35 cellular contexts compared by ENCODE assay signal in genomic region chr11:2248762-2249161, GRCh38. TPM values are rescaled to one million over a fixed set of nuclear protein-coding genes. Genes with fewer than 3 reads are reported as not detected.
"Had no signal": no experiment of that assay in that cellular context is flagged by ENCODE, and none has a peak within 500 bp of the region (broad histone marks: within the 10 kb centered on the region; RNA-seq: fewer than 3 reads in every experiment).

No MANE protein-coding gene starts in this region.

- H3K36me3 ChIP-seq: brain microvascular endothelial cell, MG63, Peyer's patch, SJSA1 had no signal

- ATAC-seq: activated CD8-positive, alpha-beta memory T cell treated with anti-CD3 and anti-CD28 coated beads, Interleukin-2, amount 10 ng/mL, durations not matched to agents 7 days and 5 days; activated naive CD8-positive, alpha-beta T cell treated with anti-CD3 and anti-CD28 coated beads, Interleukin-2, amount 50 U/mL, for 24 hours; PC-3; T-cell; T-helper 17 cell had no signal

- DNase-seq: activated B cell treated with CpG ODN at 0.5 μM for 24 hours; activated CD4-positive, alpha-beta memory T cell treated with anti-CD3 and anti-CD28 coated beads, Interleukin-2, amount 10 ng/mL, durations not matched to agents 7 days and 5 days; activated CD4-positive, alpha-beta T cell treated with anti-CD3 and anti-CD28 coated beads for 1 hour; activated CD4-positive, alpha-beta T cell treated with anti-CD3 and anti-CD28 coated beads for 48 hours; activated CD8-positive, alpha-beta memory T cell treated with anti-CD3 and anti-CD28 coated beads for 24 hours; activated CD8-positive, alpha-beta memory T cell treated with anti-CD3 and anti-CD28 coated beads, Interleukin-2, amount 10 ng/mL, durations not matched to agents 7 days and 5 days; activated CD8-positive, alpha-beta memory T cell treated with anti-CD3 and anti-CD28 coated beads, Interleukin-2, amount 50 U/mL, for 48 hours; activated gamma-delta T cell; activated naive CD4-positive, alpha-beta T cell treated with Interleukin-2 at 50 U/mL for 16 hours; activated naive CD8-positive, alpha-beta T cell treated with anti-CD3 and anti-CD28 coated beads, Interleukin-2, amount 50 U/mL, for 24 hours; activated T-cell treated with anti-CD3 and anti-CD28 coated beads, Interleukin-2, amount 50 U/mL, for 48 hours; brain microvascular endothelial cell; central memory CD4-positive, alpha-beta T cell; Kasumi-1; KG1; MG63; NCI-H1048; NCI-H1105 treated with DMSO at 0.1 percent for 48 hours; NCI-H1436; NCI-H1694; NCI-H1930; NCI-H2081 treated with DMSO at 0.1 percent for 48 hours; NCI-H345; NCI-H524 treated with DMSO at 0.1 percent for 48 hours; PC-3; RPMI8226; SHP77 treated with DMSO at 0.1 percent for 48 hours; SK-N-SH; T-cell; T-helper 17 cell; T-helper 9 cell had no signal

- H3K27ac ChIP-seq: brain microvascular endothelial cell, Peyer's patch, SJSA1 had no signal

- H3K4me3 ChIP-seq: MG63, Peyer's patch, SJSA1 had no signal

- H3K9ac ChIP-seq: SK-N-SH had no signal

- H3K4me1 ChIP-seq: Peyer's patch, SJSA1 had no signal

- H3K9me3 ChIP-seq: MG63, Peyer's patch, SJSA1, SK-N-SH had no signal

- H3K27me3 ChIP-seq: Peyer's patch had no signal

- H3K4me2 ChIP-seq: SK-N-SH had no signal

RNA-seq across cellular contexts. Expression of gene ASCL2, which starts 21.6 kb away (rescaled TPM):
- total RNA-seq: NCI-H460, SJSA1 had no signal
- polyA plus RNA-seq: aorta, SK-N-SH had no signal

RNA-seq across cellular contexts. Expression of gene C11orf21, which starts 53.0 kb away (rescaled TPM):
- total RNA-seq: NCI-H460, PC-3 had no signal

RNA-seq across cellular contexts. Expression of gene TSPAN32, which starts 53.1 kb away (rescaled TPM):
- total RNA-seq: NCI-H460, PC-3 had no signal
